14 cellular contexts compared by ENCODE assay signal in genomic region chr9:127318651-127319167, GRCh38. TPM values are rescaled to one million over a fixed set of nuclear protein-coding genes. Genes with fewer than 3 reads are reported as not detected.
DNase-seq lines count a peak whose midpoint lies in the region; FAIRE-seq and TF ChIP-seq lines count a peak whose summit lies in the region.
"Had no signal": no experiment of that assay in that cellular context is flagged by ENCODE, and none has a peak within 500 bp of the region (broad histone marks: within the 10 kb centered on the region; RNA-seq: fewer than 3 reads in every experiment).

No MANE protein-coding gene starts in this region.

- no peaks in the 10 kb centered on the region for H3K4me1 Mint-ChIP-seq in brain
- H3K4me1 Mint-ChIP-seq: neural crest cell had no signal

- H3K36me3 ChIP-seq in hepatocyte (replicated peaks; ENCODE audit: insufficient read depth, low read depth) = no peaks in the 10 kb centered on the region
- H3K36me3 ChIP-seq in uterus = no peaks in the 10 kb centered on the region

- intact Hi-C loops in uterus (cut with DNase I; ENCODE audit: low total_unique reads) = no loop called here

- H3K9me3 Mint-ChIP-seq in brain = no peaks in the 10 kb centered on the region
- H3K9me3 Mint-ChIP-seq: activated naive CD4-positive, alpha-beta T cell treated with anti-CD3 and anti-CD28 coated beads, Interleukin-2, amount 50 U/mL, for 72 hours; neural crest cell; stimulated activated memory B cell treated with anti-CD40 and anti-IgM and Interleukin-4, amounts not matched to agents 10 μg/mL and 1 μg/mL and 100 μg/mL, for 72 hours had no signal

- no peak overlapping the region for H3K4me3 Mint-ChIP-seq in brain
- H3K4me3 Mint-ChIP-seq: neural crest cell; stimulated activated memory B cell treated with anti-CD40 and anti-IgM and Interleukin-4, amounts not matched to agents 10 μg/mL and 1 μg/mL and 100 μg/mL, for 72 hours had no signal

- H4K20me1 ChIP-seq in hepatocyte (ENCODE audit: insufficient read depth, poor library complexity, severe bottlenecking) = no peaks in the 10 kb centered on the region

- no peaks in the 10 kb centered on the region for H3K27me3 Mint-ChIP-seq in brain
- H3K27me3 Mint-ChIP-seq: stimulated activated memory B cell treated with anti-CD40 and anti-IgM and Interleukin-4, amounts not matched to agents 10 μg/mL and 1 μg/mL and 100 μg/mL, for 72 hours had no signal

- H3K9me3 ChIP-seq in hepatocyte (ENCODE audit: low read depth) (no peaks in the 10 kb centered on the region), uterus (no peaks in the 10 kb centered on the region)

- TF ChIP-seq POLR2A in uterus (IDR thresholded peaks at IDR 0.05) = no peak

- H3K27me3 ChIP-seq in hepatocyte (no peaks in the 10 kb centered on the region), uterus (no peaks in the 10 kb centered on the region)

- peak overlapping the region in 3 of 5 experiments; percentile 42 to 65 (median 46) for H3K27ac Mint-ChIP-seq in brain
- H3K27ac Mint-ChIP-seq: activated naive CD4-positive, alpha-beta T cell treated with anti-CD3 and anti-CD28 coated beads, Interleukin-2, amount 50 U/mL, for 72 hours; stimulated activated memory B cell treated with anti-CD40 and anti-IgM and Interleukin-4, amounts not matched to agents 10 μg/mL and 1 μg/mL and 100 μg/mL, for 72 hours had no signal

- TF ChIP-seq CTCF in brain (conservative IDR thresholded peaks at IDR 0.05) = no peak
- no peak for TF ChIP-seq CTCF in hepatocyte (IDR thresholded peaks at IDR 0.05; ENCODE audit: poor library complexity)
- no peak for TF ChIP-seq CTCF in uterus (IDR thresholded peaks at IDR 0.05)

- peaks cover 11% of the 10 kb centered on the region for H3K4me1 ChIP-seq in hepatocyte (ENCODE audit: insufficient read depth)
- H3K4me1 ChIP-seq in uterus = peaks cover 0 to 4% of the 10 kb centered on the region in 2 donors

- H2AFZ ChIP-seq in hepatocyte = no peak overlapping the region

- H3K36me3 Mint-ChIP-seq in brain = peaks cover 42% of the 10 kb centered on the region

- H3K4me2 ChIP-seq in hepatocyte = no peak overlapping the region

- H3K4me3 ChIP-seq in hepatocyte (no peak overlapping the region), uterus (no peak overlapping the region)

- H3K9me2 ChIP-seq in hepatocyte (replicated peaks; ENCODE audit: insufficient read depth) = no peaks in the 10 kb centered on the region

- peak; percentile 27 for DNase-seq in NCI-H345 (lab: John Stamatoyannopoulos, UW)
- no peak for DNase-seq in NCI-H345 treated with DMSO at 0.1 percent for 48 hours (lab: John Stamatoyannopoulos, UW; ENCODE audit: unreplicated experiment)
- peak; percentile 54 for DNase-seq in hepatocyte (ENCODE audit: low spot score)
- DNase-seq in uterus = peak; percentile 48 to 66
- DNase-seq in GM19239 (ENCODE audit: insufficient read length, low spot score) = no peak
- no peak for DNase-seq in urothelium cell line (ENCODE audit: low spot score)
- DNase-seq in SKM-1 (lab: John Stamatoyannopoulos, UW; ENCODE audit: unreplicated experiment) = no peak
- DNase-seq: DMS79 had no signal

- no peak for FAIRE-seq in GM19239 (lab: Jason Lieb, UNC)
- FAIRE-seq in urothelium cell line (lab: Jason Lieb, UNC) = no peak
- FAIRE-seq: A204.1, HTR-8/SVneo had no signal

- no peaks in the 10 kb centered on the region for H3K79me2 ChIP-seq in hepatocyte

- H3K27ac ChIP-seq in hepatocyte (peak overlapping the region; percentile 60), uterus (peak overlapping the region; percentile 63 to 67)

- 38% methylated on average over 5 of the region's 5 CpGs for WGBS in hepatocyte (ENCODE audit: low lambda C conversion rate, missing lambda C conversion rate)

RNA-seq across cellular contexts. Expression of gene GARNL3, which starts 54.1 kb away (rescaled TPM):
- polyA plus RNA-seq in brain (ENCODE audit: insufficient read depth, low read depth, low replicate concordance) (7.5 TPM), hepatocyte (9.5 and 16.4 TPM in 2 replicates)
- total RNA-seq in hepatocyte (10.5 and 14.5 TPM in 2 replicates), uterus (10 to 100 TPM in 3 of 4 donors, 1 to 10 TPM in 1; 9.7 to 79.7 (median 72.0) TPM)

Comparison
In these comparisons a context has a peak if more than half of its experiments do, and no peak if none do; other contexts are left out.
1. DNase-seq: peak in NCI-H345 (single experiment), hepatocyte (single experiment) and uterus (2 of 2); none in NCI-H345 treated with DMSO at 0.1 percent for 48 hours (single experiment), GM19239 (single experiment), urothelium cell line (single experiment) and SKM-1 (single experiment).